In genomic region chr3:101026881-101027678, GRCh38 we compare ENCODE assay signal across 19 cellular contexts. TPM values are rescaled to one million over a fixed set of nuclear protein-coding genes. Genes with fewer than 3 reads are reported as not detected.
DNase-seq lines count a peak whose midpoint lies in the region; ATAC-seq, FAIRE-seq and TF ChIP-seq lines count a peak whose summit lies in the region.
"Had no signal": no experiment of that assay in that cellular context is flagged by ENCODE, and none has a peak within 500 bp of the region (broad histone marks: within the 10 kb centered on the region; RNA-seq: fewer than 3 reads in every experiment).

No MANE protein-coding gene starts in this region.

- no peak for TF ChIP-seq CTCF in H1 (IDR thresholded peaks at IDR 0.05; ENCODE audit: control extremely low read depth in 1 of 3, insufficient read depth in 1 of 3, low read depth in 1 of 3, low read length in 3 of 3)
- TF ChIP-seq CTCF in upper lobe of right lung (IDR thresholded peaks at IDR 0.05), result no peak

- intact Hi-C loops in upper lobe of right lung (cut with DNase I), result no loop called here

- POLR2A ChIA-PET in H1 (lab: Charles Lee; ENCODE audit: partially characterized antibody), result no interaction called here

- H3K79me1 ChIP-seq in H1 (ENCODE audit: low read depth, low read length), result no peaks in the 10 kb centered on the region

- no peaks in the 10 kb centered on the region for H3K36me3 ChIP-seq in SJCRH30
- no peaks in the 10 kb centered on the region for H3K36me3 ChIP-seq in H1 (ENCODE audit: control insufficient read depth in 2 of 4, insufficient read depth in 4 of 4, low read length in 3 of 4)
- H3K36me3 ChIP-seq in upper lobe of right lung, result no peaks in the 10 kb centered on the region
- H3K36me3 ChIP-seq: BE2C had no signal

- peak; percentile 9 for ATAC-seq in upper lobe of right lung
- no peak for ATAC-seq in GM18868 (IDR thresholded peaks at IDR 0.05; ENCODE audit: unreplicated experiment)
- no peak for ATAC-seq in HG03025 (IDR thresholded peaks at IDR 0.05; ENCODE audit: low FRiP score, unreplicated experiment)
- ATAC-seq: CD8-positive, alpha-beta T cell; GM12878 had no signal

- 0 out of 7 replicates have a peak overlapping the region, but pooled peaks of 1 of the 4 experiments have one; percentile 16 for H3K9ac ChIP-seq in H1 (replicated peaks in 1 of 4; ENCODE audit: extremely low read depth in 1 of 4, low read depth in 3 of 4, low read length in 3 of 4)

- H3K14ac ChIP-seq in H1 (ENCODE audit: insufficient read length), result no peak overlapping the region

- H3K4ac ChIP-seq in H1 (replicated peaks; ENCODE audit: insufficient read length, low read depth, low read length), result no peak overlapping the region

- H2BK120ac ChIP-seq in H1 (replicated peaks; ENCODE audit: low read depth, low read length), result no peak overlapping the region

- H3K4me2 ChIP-seq in H1 (ENCODE audit: insufficient read depth in 1 of 2, low read depth in 2 of 2, low read length in 2 of 2), result no peak overlapping the region

- no peak overlapping the region for H2BK20ac ChIP-seq in H1 (ENCODE audit: low read length)

- H2AK5ac ChIP-seq in H1 (ENCODE audit: low read depth, low read length), result no peak overlapping the region

- DNase-seq in ELF-1 (ENCODE audit: low read depth, low spot score), result peak; percentile 22
- DNase-seq in SJCRH30, result peak; percentile 73 to 83
- DNase-seq in H1 (ENCODE audit: low read depth in 1 of 2, low spot score in 2 of 2), result no peak
- DNase-seq in upper lobe of right lung, result no peak
- DNase-seq in C1 segment of cervical spinal cord (lab: John Stamatoyannopoulos, UW), result no peak
- DNase-seq: BE2C; Caco-2; CD8-positive, alpha-beta T cell; H7; KG1 had no signal

- H3K27ac ChIP-seq in SJCRH30 (peak overlapping the region; percentile 22; the same call in 1 of the 2 replicates), H1 (ENCODE audit: low read depth, low read length) (no peak overlapping the region), upper lobe of right lung (no peak overlapping the region)

- TF ChIP-seq RAD21 in H1 (IDR thresholded peaks at IDR 0.05 in 1 of 2, conservative IDR thresholded peaks at IDR 0.05 in 1 of 2; ENCODE audit: low read depth in 2 of 2, low read length in 2 of 2), result no peak

- no peak overlapping the region for H4K5ac ChIP-seq in H1 (ENCODE audit: insufficient read length, low read depth, low read length)

- no peaks in the 10 kb centered on the region for H4K20me1 ChIP-seq in H1 (replicated peaks in 1 of 2; ENCODE audit: control insufficient read depth in 1 of 2, insufficient read depth in 2 of 2, low read length in 2 of 2)

- TF ChIP-seq POLR2A in H1 (IDR thresholded peaks at IDR 0.05; ENCODE audit: control extremely low read depth in 1 of 2, low read depth in 2 of 2, low read length in 2 of 2), result no peak

- H3K23me2 ChIP-seq in H1 (ENCODE audit: low read depth, low read length), result no peaks in the 10 kb centered on the region

- H3K18ac ChIP-seq in H1 (ENCODE audit: extremely low read depth, low read length), result no peak overlapping the region

- H4K91ac ChIP-seq in H1 (replicated peaks; ENCODE audit: insufficient read length, low read length), result no peak overlapping the region

- H2BK5ac ChIP-seq in H1 (ENCODE audit: low read depth, low read length), result no peak overlapping the region

- H2AFZ ChIP-seq in H1 (ENCODE audit: low read length), result peak overlapping the region; percentile 58; the same call in 1 of the 2 replicates

- no peaks in the 10 kb centered on the region for H3K27me3 ChIP-seq in SJCRH30
- no peaks in the 10 kb centered on the region for H3K27me3 ChIP-seq in H1 (replicated peaks in 1 of 4; ENCODE audit: control insufficient read depth in 3 of 4, extremely low read depth in 1 of 4, insufficient read depth in 3 of 4, low read length in 3 of 4)
- no peaks in the 10 kb centered on the region for H3K27me3 ChIP-seq in upper lobe of right lung
- H3K27me3 ChIP-seq: BE2C had no signal

- no peak overlapping the region for H2BK12ac ChIP-seq in H1 (ENCODE audit: low read depth, low read length)

- H3K79me2 ChIP-seq in H1 (ENCODE audit: control insufficient read depth in 1 of 2, insufficient read depth in 2 of 2, low read length in 2 of 2), result no peaks in the 10 kb centered on the region

- CTCF ChIA-PET in H1 (lab: Charles Lee; ENCODE audit: partially characterized antibody), result interaction anchor here (0.8 kb wide), 1 partner anchor 43 kb away, joined by 3 read pairs; no protein-coding TSS in a partner anchor

- 78% methylated on average over 7 of the region's 7 CpGs; no CpG with 5 or more reads in 1 of the 2 experiments for WGBS in H1 (ENCODE audit: extremely low coverage in 1 of 2, insufficient coverage in 1 of 2, insufficient read length in 1 of 2, insufficient replicate concordance in 2 of 2, low coverage in 1 of 2, low lambda C conversion rate in 2 of 2, missing lambda C conversion rate in 1 of 2), 2 experiments

- H3K4me3 ChIP-seq in SJCRH30 (no peak overlapping the region), H1 (ENCODE audit: extremely low read depth in 1 of 4, insufficient read depth in 2 of 4, low read depth in 3 of 4, low read length in 4 of 4) (no peak overlapping the region), upper lobe of right lung (no peak overlapping the region)
- H3K4me3 ChIP-seq: GM12878 had no signal

- no peak overlapping the region for H2BK15ac ChIP-seq in H1 (ENCODE audit: low read length)

- no peak for FAIRE-seq in H1 (lab: Jason Lieb, UNC)
- FAIRE-seq: A204.1, GM12878, GM19239 had no signal

- H4K8ac ChIP-seq in H1 (ENCODE audit: extremely low read depth, insufficient read depth, low read length), result no peak overlapping the region

- peaks cover 17% of the 10 kb centered on the region for H3K4me1 ChIP-seq in SJCRH30
- no peaks in the 10 kb centered on the region for H3K4me1 ChIP-seq in H1 (replicated peaks in 1 of 4; ENCODE audit: control insufficient read depth in 3 of 4, insufficient read depth in 4 of 4, low read length in 3 of 4)
- no peaks in the 10 kb centered on the region for H3K4me1 ChIP-seq in upper lobe of right lung
- H3K4me1 ChIP-seq: BE2C, Caco-2 had no signal

- no peak overlapping the region for H3K23ac ChIP-seq in H1 (ENCODE audit: insufficient read length)

- no peak overlapping the region for H3K56ac ChIP-seq in H1 (replicated peaks; ENCODE audit: insufficient read length, low read depth, low read length)

- no peak for TF ChIP-seq EP300 in H1 (IDR thresholded peaks at IDR 0.05; ENCODE audit: borderline replicate concordance in 1 of 2, low read depth in 2 of 2, low read length in 2 of 2)

- peaks cover 18% of the 10 kb centered on the region for H3K9me3 ChIP-seq in SJCRH30 (replicated peaks)
- H3K9me3 ChIP-seq in H1 (ENCODE audit: insufficient read depth in 2 of 2, low read depth in 1 of 2, low read length in 1 of 2), result 0 out of 4 replicates have a peak, but pooled peaks cover 0 to 3% of the 10 kb centered on the region in 2 experiments
- H3K9me3 ChIP-seq in upper lobe of right lung, result no peaks in the 10 kb centered on the region
- H3K9me3 ChIP-seq: BE2C, Caco-2 had no signal

TF ChIP-seq in H1, 55 proteins besides CTCF, POLR2A, EP300 and RAD21:
- TF ChIP-seq SUZ12 (IDR thresholded peaks at IDR 0.05; ENCODE audit: low read length) (no peak), SIN3A (conservative IDR thresholded peaks at IDR 0.05 in 1 of 2, IDR thresholded peaks at IDR 0.05 in 1 of 2; ENCODE audit: low read depth in 1 of 2, low read length in 2 of 2) (no peak), SAP30 (IDR thresholded peaks at IDR 0.05; ENCODE audit: insufficient read depth, insufficient replicate concordance, low read length) (no peak)

RNA-seq across cellular contexts. Expression of gene ABI3BP, which starts 33.9 kb away (rescaled TPM):
- 0.61 and 0.63 TPM in 2 replicates for total RNA-seq in SJCRH30 (2014; rRNA removed; shearing (Covaris generic))
- 0.32 TPM in 1 of 2 replicates, not detected in the other for total RNA-seq in H1 (2021; fragmentation: NEBNext Ultra II Directional; extraction: Animal tissue kit (Norgen Biotek cat#: 25700))
- polyA plus RNA-seq in H1 (2011; rRNA removed), result 0.08 TPM in 1 of 2 replicates, not detected in the other
- 0.06 TPM for polyA plus RNA-seq in H1 (2011; cell fraction: cytosol; rRNA removed)
- 0.03 TPM for polyA plus RNA-seq in H1 (2011; cell fraction: nucleus; rRNA removed)
- polyA plus RNA-seq in H1 (2012, experiment 1 of 2), result 0.15 to 0.28 TPM in 2 of 4 replicates, not detected in the others
- polyA plus RNA-seq in H1 (2012, experiment 2 of 2), result 0.07 TPM
- 0.16 TPM for polyA plus RNA-seq in H1 (2013, experiment 1 of 2)
- polyA plus RNA-seq in H1 (2013, experiment 2 of 2), result 0.13 TPM
- polyA minus RNA-seq in H1 (2011; rRNA and poly(A)+ RNA removed), result not detected in 2 replicates
- not detected for polyA minus RNA-seq in H1 (2011; cell fraction: cytosol; rRNA and poly(A)+ RNA removed)
- polyA minus RNA-seq in H1 (2011; cell fraction: nucleus; rRNA and poly(A)+ RNA removed), result not detected
- 207 TPM for total RNA-seq in upper lobe of right lung
- total RNA-seq: Caco-2; CD8-positive, alpha-beta T cell; G401; HT-29 had no signal
- polyA plus RNA-seq: CD14-positive monocyte, IgD-negative memory B cell had no signal

Comparison
In these comparisons a context has a peak if more than half of its experiments do, and no peak if none do; other contexts are left out.
1. DNase-seq: peak in ELF-1 (single experiment) and SJCRH30 (2 of 2); none in H1 (0 of 2), upper lobe of right lung (single experiment) and C1 segment of cervical spinal cord (0 of 14).
2. RNA of gene ABI3BP, which starts 33.9 kb away (total RNA-seq): 207 TPM in upper lobe of right lung (single experiment); 0.61 to 0.63 TPM in SJCRH30 and 0.32 TPM in H1; every median in the first group is over 100 times any median in the second.